Comparison of ENCODE assay signal across 15 cellular contexts in genomic region chr13:51920786-51921185, GRCh38. TPM values are rescaled to one million over a fixed set of nuclear protein-coding genes. Genes with fewer than 3 reads are reported as not detected.
DNase-seq lines count a peak whose midpoint lies in the region; ATAC-seq and TF ChIP-seq lines count a peak whose summit lies in the region.
"Had no signal": no experiment of that assay in that cellular context is flagged by ENCODE, and none has a peak within 500 bp of the region (broad histone marks: within the 10 kb centered on the region; RNA-seq: fewer than 3 reads in every experiment).

No MANE protein-coding gene starts in this region.

- H4K20me1 ChIP-seq in PC-9 (ENCODE audit: insufficient read depth) (no peaks in the 10 kb centered on the region), mammary epithelial cell (ENCODE audit: insufficient read depth, low read length) (no peaks in the 10 kb centered on the region)
- H4K20me1 ChIP-seq: BLaER1 had no signal

- H2AFZ ChIP-seq in PC-9 (no peak overlapping the region), mammary epithelial cell (ENCODE audit: low read depth, low read length) (no peak overlapping the region)
- H2AFZ ChIP-seq: GM23248 had no signal

- no peak overlapping the region for H4K5ac ChIP-seq in mesendoderm (ENCODE audit: low read length)

- H3K9ac ChIP-seq in mesendoderm (ENCODE audit: low read length) (no peak overlapping the region), mammary epithelial cell (ENCODE audit: insufficient read depth, low read length) (no peak overlapping the region)
- H3K9ac ChIP-seq: BLaER1, GM23248 had no signal

- H3K27ac ChIP-seq in coronary artery (no peak overlapping the region), mesendoderm (ENCODE audit: low read depth, low read length) (no peak overlapping the region), PC-9 (no peak overlapping the region), mammary epithelial cell (ENCODE audit: insufficient read depth, low read depth, low read length) (no peak overlapping the region)
- H3K27ac ChIP-seq: BLaER1, GM23248, HL-60 had no signal

- H2AK5ac ChIP-seq in mesendoderm (ENCODE audit: low read length): no peak overlapping the region

- H3K4ac ChIP-seq in mesendoderm (ENCODE audit: low read depth, low read length): no peak overlapping the region

- no peaks in the 10 kb centered on the region for H3K79me1 ChIP-seq in mesendoderm (ENCODE audit: low read length)

- no peak overlapping the region for H4K8ac ChIP-seq in mesendoderm (ENCODE audit: low read depth, low read length)

- POLR2A ChIA-PET in PC-9 (lab: Charles Lee; ENCODE audit: unreplicated experiment): no interaction called here

- H3K36me3 ChIP-seq in mesendoderm (ENCODE audit: control insufficient read depth, insufficient read depth, low read length): no peaks in the 10 kb centered on the region
- no peaks in the 10 kb centered on the region for H3K36me3 ChIP-seq in PC-9 (ENCODE audit: low read depth)
- H3K36me3 ChIP-seq in mammary epithelial cell (ENCODE audit: insufficient read depth, low read length): no peaks in the 10 kb centered on the region
- H3K36me3 ChIP-seq: BLaER1, HAP-1 had no signal

- H3K18ac ChIP-seq in mesendoderm (ENCODE audit: low read length): no peak overlapping the region

- H3K4me1 ChIP-seq in mesendoderm (ENCODE audit: control insufficient read depth, low read depth, low read length) (peaks cover 9% of the 10 kb centered on the region), PC-9 (replicated peaks; ENCODE audit: insufficient read depth) (no peaks in the 10 kb centered on the region), mammary epithelial cell (ENCODE audit: insufficient read depth, low read length) (no peaks in the 10 kb centered on the region)
- H3K4me1 ChIP-seq: Caco-2, HAP-1 had no signal

- no peaks in the 10 kb centered on the region for H3K27me3 ChIP-seq in mesendoderm (ENCODE audit: insufficient read depth, low read length, poor library complexity)
- H3K27me3 ChIP-seq in PC-9 (ENCODE audit: insufficient read depth, low read depth): peaks cover 7% of the 10 kb centered on the region; the same call in 1 of the 2 replicates
- H3K27me3 ChIP-seq in mammary epithelial cell (ENCODE audit: insufficient read depth, low read length): no peaks in the 10 kb centered on the region
- H3K27me3 ChIP-seq: BLaER1 had no signal

- no peak for ATAC-seq in HG03135 (IDR thresholded peaks at IDR 0.05; ENCODE audit: unreplicated experiment)

- H3K9me3 ChIP-seq in PC-9 (ENCODE audit: insufficient read depth, low read depth): no peaks in the 10 kb centered on the region
- H3K9me3 ChIP-seq in mammary epithelial cell (replicated peaks; ENCODE audit: insufficient read depth, low read length): no peaks in the 10 kb centered on the region
- H3K9me3 ChIP-seq: BLaER1, Caco-2, HAP-1 had no signal

- H3K4me2 ChIP-seq in mesendoderm (ENCODE audit: low read length) (no peak overlapping the region), PC-9 (no peak overlapping the region), mammary epithelial cell (ENCODE audit: insufficient read depth, low read depth, low read length) (no peak overlapping the region)
- H3K4me2 ChIP-seq: BLaER1 had no signal

- H2BK15ac ChIP-seq in mesendoderm (replicated peaks; ENCODE audit: low read depth): no peak overlapping the region

- no peak overlapping the region for H2BK120ac ChIP-seq in mesendoderm (ENCODE audit: low read depth, low read length)

- intact Hi-C loops in PC-9 (cut with micrococcal nuclease; ENCODE audit: unreplicated experiment): no loop called here
- intact Hi-C loops in mammary epithelial cell (cut with micrococcal nuclease): no loop called here

- no peaks in the 10 kb centered on the region for H3K9me2 ChIP-seq in PC-9 (ENCODE audit: insufficient read depth)

- peak; percentile 40 for DNase-seq in activated CD8-positive, alpha-beta memory T cell treated with anti-CD3 and anti-CD28 coated beads, Interleukin-2, amount 50 U/mL, for 48 hours
- no peak for DNase-seq in activated CD8-positive, alpha-beta memory T cell treated with anti-CD3 and anti-CD28 coated beads, Interleukin-2, amount 50 U/mL, for 4 hours
- DNase-seq in coronary artery (ENCODE audit: low spot score): peak; percentile 38
- DNase-seq in mesendoderm: peak; percentile 49
- DNase-seq in PC-9: no peak
- DNase-seq in mammary epithelial cell: no peak
- DNase-seq: 8988T; AML-193; CD8-positive, alpha-beta memory T cell; GM23248 had no signal

- H3K56ac ChIP-seq in mesendoderm (ENCODE audit: low read length): no peak overlapping the region

- H3K79me2 ChIP-seq in mesendoderm (ENCODE audit: control insufficient read depth, insufficient read depth, low read length): no peaks in the 10 kb centered on the region
- H3K79me2 ChIP-seq in PC-9 (ENCODE audit: low read depth): no peaks in the 10 kb centered on the region
- no peaks in the 10 kb centered on the region for H3K79me2 ChIP-seq in mammary epithelial cell (ENCODE audit: insufficient read depth, low read length)

- no CpG with 5 or more reads among the region's 8 CpGs for WGBS in mesendoderm (ENCODE audit: extremely low coverage, insufficient coverage, low lambda C conversion rate)
- 74% methylated on average over 8 of the region's 8 CpGs for WGBS in mammary epithelial cell (ENCODE audit: low coverage, missing lambda C conversion rate)

- CTCF ChIA-PET in PC-9 (lab: Charles Lee) (no interaction called here), mammary epithelial cell (lab: Charles Lee; ENCODE audit: low non-redundant PET) (no interaction called here)

- H2BK5ac ChIP-seq in mesendoderm (ENCODE audit: low read length): no peak overlapping the region

- no TSS peak for BruUV-seq in PC-9 (replicated peaks; lab: Mats Ljungman, UMichigan)
- no TSS peak for BruUV-seq in mammary epithelial cell (replicated peaks; lab: Mats Ljungman, UMichigan)

- TF ChIP-seq CTCF in coronary artery (IDR thresholded peaks at IDR 0.05) (no peak), PC-9 (conservative IDR thresholded peaks at IDR 0.05) (no peak), mammary epithelial cell (conservative IDR thresholded peaks at IDR 0.05 in 1 of 2, IDR thresholded peaks at IDR 0.05 in 1 of 2; ENCODE audit: extremely low read depth in 1 of 2, insufficient read depth in 1 of 2, low read depth in 1 of 2, low read length in 2 of 2) (no peak)

- in situ Hi-C loops in mammary epithelial cell (cut with MboI; ENCODE audit: low sequenced_read_pairs in 2 of 2): no loop called here

- no peaks in the 10 kb centered on the region for H3F3A ChIP-seq in PC-9 (ENCODE audit: insufficient read depth, low read depth)

- H3K4me3 ChIP-seq in coronary artery: no peak overlapping the region
- no peak overlapping the region for H3K4me3 ChIP-seq in mesendoderm (ENCODE audit: low read length)
- no peak overlapping the region for H3K4me3 ChIP-seq in PC-9
- H3K4me3 ChIP-seq in mammary epithelial cell (replicated peaks in 1 of 3; ENCODE audit: insufficient read depth in 1 of 3, low read depth in 2 of 3, low read length in 3 of 3): no peak overlapping the region
- H3K4me3 ChIP-seq: BLaER1, GM23248, HAP-1 had no signal

- dilution Hi-C loops in mammary epithelial cell (cut with HindIII; ENCODE audit: low sequenced_read_pairs): no loop called here

- peak overlapping the region; percentile 11 for H3K23ac ChIP-seq in mesendoderm (ENCODE audit: low read length)

RNA-seq across cellular contexts. Expression of gene CCDC70, which starts 59.0 kb away (rescaled TPM):
- not detected for polyA plus RNA-seq in mesendoderm (2013, experiment 1 of 2)
- not detected for polyA plus RNA-seq in mesendoderm (2013, experiment 2 of 2)
- not detected in 2 replicates for total RNA-seq in PC-9 (2021)
- total RNA-seq in mammary epithelial cell: not detected
- not detected for polyA plus RNA-seq in mammary epithelial cell
- polyA minus RNA-seq in mammary epithelial cell: not detected
- total RNA-seq: Caco-2; CD8-positive, alpha-beta memory T cell; GM23248 had no signal
- polyA plus RNA-seq: CD8-positive, alpha-beta memory T cell; GM23248 had no signal

Comparison
In these comparisons a context has a peak if more than half of its experiments do, and no peak if none do; other contexts are left out.
1. DNase-seq: peak in activated CD8-positive, alpha-beta memory T cell treated with anti-CD3 and anti-CD28 coated beads, Interleukin-2, amount 50 U/mL, for 48 hours (single experiment), coronary artery (single experiment) and mesendoderm (single experiment); none in activated CD8-positive, alpha-beta memory T cell treated with anti-CD3 and anti-CD28 coated beads, Interleukin-2, amount 50 U/mL, for 4 hours (single experiment), PC-9 (0 of 2) and mammary epithelial cell (single experiment).